19 cellular contexts compared by ENCODE assay signal in genomic region chr5:37490411-37490810, GRCh38.
"Had no signal": no experiment of that assay in that cellular context is flagged by ENCODE, and none has a peak within 500 bp of the region (broad histone marks: within the 10 kb centered on the region; RNA-seq: fewer than 3 reads in every experiment).

No MANE protein-coding gene starts in this region.

- H3K4me1 Mint-ChIP-seq: neural progenitor cell had no signal

- H3K36me3 ChIP-seq: neural progenitor cell, prostate gland, right atrium auricular region, WERI-Rb-1 had no signal

- H3K4me3 Mint-ChIP-seq: activated naive CD4-positive, alpha-beta T cell treated with anti-CD3 and anti-CD28 coated beads, Interleukin-2, amount 50 U/mL, for 24 hours; activated T-cell treated with anti-CD3 and anti-CD28 coated beads, Interleukin-2, amount 50 U/mL, for 72 hours; immature natural killer cell; memory B cell; neural progenitor cell had no signal

- H3K27me3 Mint-ChIP-seq: activated naive CD4-positive, alpha-beta T cell treated with anti-CD3 and anti-CD28 coated beads, Interleukin-2, amount 50 U/mL, for 24 hours; memory B cell; naive thymus-derived CD4-positive, alpha-beta T cell had no signal

- H3K9me3 ChIP-seq: ascending aorta, gastroesophageal sphincter, prostate gland, right atrium auricular region, tibial artery had no signal

- H3K27ac Mint-ChIP-seq: activated naive CD4-positive, alpha-beta T cell treated with anti-CD3 and anti-CD28 coated beads, Interleukin-2, amount 50 U/mL, for 24 hours; activated T-cell treated with anti-CD3 and anti-CD28 coated beads, Interleukin-2, amount 50 U/mL, for 72 hours; memory B cell; neural progenitor cell had no signal

- H3K4me2 ChIP-seq: neural progenitor cell had no signal

- H3K27me3 ChIP-seq: ascending aorta, gastroesophageal sphincter, heart right ventricle, neural progenitor cell, right atrium auricular region, tibial artery had no signal

- H3K27ac ChIP-seq: ascending aorta, coronary artery, gastroesophageal sphincter, heart right ventricle, neural progenitor cell, prostate gland, right atrium auricular region, tibial artery, WERI-Rb-1 had no signal

- H3K4me1 ChIP-seq: neural progenitor cell, prostate gland, right atrium auricular region had no signal

- H3K4me3 ChIP-seq: ascending aorta, coronary artery, gastroesophageal sphincter, heart right ventricle, neural progenitor cell, prostate gland, right atrium auricular region, tibial artery had no signal

- ATAC-seq: gastroesophageal sphincter; heart right ventricle; naive thymus-derived CD4-positive, alpha-beta T cell; stimulated activated naive CD8-positive, alpha-beta T cell treated with anti-CD3 and anti-CD28 coated beads, Interleukin-15, Interleukin-2, amounts not matched to agents 100 U/mL and 50 U/mL, for 24 hours had no signal

- H3K9ac ChIP-seq: neural progenitor cell had no signal

- H2AFZ ChIP-seq: neural progenitor cell had no signal

- DNase-seq: activated CD4-positive, alpha-beta T cell treated with anti-CD3 and anti-CD28 coated beads, Interleukin-2, amount 50 U/mL, for 4 hours; activated gamma-delta T cell; activated T-cell treated with anti-CD3 and anti-CD28 coated beads, Interleukin-2, amount 50 U/mL, for 72 hours; erythroblast; heart right ventricle; immature natural killer cell; naive thymus-derived CD4-positive, alpha-beta T cell; stimulated activated naive CD8-positive, alpha-beta T cell treated with anti-CD3 and anti-CD28 coated beads, Interleukin-15, Interleukin-2, amounts not matched to agents 100 U/mL and 50 U/mL, for 24 hours; substantia nigra; tibial artery; WERI-Rb-1 had no signal
